1 cellular context compared by ENCODE assay signal in genomic region chr17:75239778-75240393, GRCh38.
A peak's percentile ranks its signal among the peaks of the same experiment; 100 is the strongest.
TF ChIP-seq lines count a peak whose summit lies in the region.

No MANE protein-coding gene starts in this region.

TF ChIP-seq in A549, 52 proteins besides CTCF, POLR2A, EP300 and RAD21 (continued from another document):
- TF ChIP-seq PBX3 (IDR thresholded peaks at IDR 0.05), result 0 out of 2 replicates have a peak, but pooled peaks have one; percentile 42
- TF ChIP-seq SMC3 (IDR thresholded peaks at IDR 0.05), result no peak
- TF ChIP-seq HEYL (CRISPR knock-in tag; IDR thresholded peaks at IDR 0.05), result no peak
- TF ChIP-seq, protein P1, sequence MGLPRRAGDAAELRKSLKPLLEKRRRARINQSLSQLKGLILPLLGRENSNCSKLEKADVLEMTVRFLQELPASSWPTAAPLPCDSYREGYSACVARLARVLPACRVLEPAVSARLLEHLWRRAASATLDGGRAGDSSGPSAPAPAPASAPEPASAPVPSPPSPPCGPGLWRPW (IDR thresholded peaks at IDR 0.05), result no peak
TF ChIP-seq in A549: peak in this region for 1.
